ENCODE assay signal across 23 cellular contexts in genomic region chr3:79845546-79845945, GRCh38.
"Had no signal": no experiment of that assay in that cellular context is flagged by ENCODE, and none has a peak within 500 bp of the region (broad histone marks: within the 10 kb centered on the region; RNA-seq: fewer than 3 reads in every experiment).

No MANE protein-coding gene starts in this region.

- H3K27ac ChIP-seq: RWPE1 had no signal

- DNase-seq: IMR-90; Karpas-422; KG1; MV-4-11; NCI-H1048; NCI-H1105; NCI-H1417; NCI-H146; NCI-H1694 treated with DMSO at 0.1 percent for 48 hours; NCI-H1930; NCI-H2081; NCI-H2107; NCI-H2227 treated with DMSO at 0.1 percent for 48 hours; NCI-H446; NCI-H510A; NCI-H524 treated with DMSO at 0.1 percent for 48 hours; NCI-H69; NCI-H774; NK-92 treated with Interleukin-12 subunit alpha and Interleukin-12 subunit beta, amount 100 ng/mL, for 24 hours; PC-3; SHP77; T-helper 1 cell had no signal
